Comparison of ENCODE assay signal across 8 cellular contexts in the genomic region with DNA sequence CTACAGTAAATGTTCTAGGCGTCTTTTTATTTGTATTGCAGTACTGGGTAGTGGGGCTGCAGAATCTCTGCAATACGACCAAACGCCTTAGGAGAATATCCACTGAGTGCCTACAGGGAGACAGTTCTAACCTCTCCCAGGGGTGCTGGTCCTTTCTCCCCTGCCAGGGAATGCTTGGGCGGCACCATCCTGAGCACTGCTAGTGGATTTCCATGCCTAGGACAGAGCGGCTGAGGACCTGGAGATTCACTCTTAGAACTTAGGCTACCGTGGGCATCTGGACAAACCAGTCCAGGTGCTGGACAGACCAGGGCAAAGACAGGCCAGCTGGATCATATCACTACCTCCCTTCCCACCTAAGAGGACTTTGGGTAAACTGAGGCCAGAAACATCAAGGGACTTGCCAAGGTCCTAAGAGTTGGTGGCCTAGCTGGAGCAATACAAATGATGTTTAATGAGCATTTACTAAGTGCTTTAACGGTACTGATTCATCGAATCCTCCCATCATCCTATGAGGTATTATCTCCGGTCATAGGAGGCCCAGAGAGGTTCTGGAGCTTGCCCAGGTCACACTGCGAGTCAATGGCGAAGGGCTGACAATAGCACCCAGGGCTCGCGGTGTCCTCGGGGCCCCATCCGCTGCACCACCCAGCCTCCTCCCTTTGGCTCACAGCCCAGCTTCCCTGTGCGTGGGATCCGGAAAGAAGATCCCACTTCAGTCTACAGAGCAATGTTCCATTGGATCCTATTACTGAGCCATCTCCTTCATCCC. TPM values are rescaled to one million over a fixed set of nuclear protein-coding genes. Genes with fewer than 3 reads are reported as not detected.
DNase-seq lines count a peak whose midpoint lies in the region; ATAC-seq and TF ChIP-seq lines count a peak whose summit lies in the region.

No MANE protein-coding gene starts in this region.

- H3K9me3 ChIP-seq in PC-9 (ENCODE audit: insufficient read depth, low read depth) (no peaks in the 10 kb centered on the region), duodenal mucosa (ENCODE audit: control insufficient read depth in 1 of 2, low read length in 2 of 2) (no peaks in the 10 kb centered on the region), vagina (no peaks in the 10 kb centered on the region)

- BruUV-seq in PC-9 (replicated peaks; lab: Mats Ljungman, UMichigan) = no TSS peak

- CTCF ChIA-PET in AG04449 (lab: Yijun Ruan, JAX) (interaction anchor here (0.7 to 2.5 kb wide), 4 partner anchors 11 to 299 kb away, joined by 3 to 12 read pairs (median 4); no protein-coding TSS in a partner anchor), PC-9 (lab: Charles Lee) (no interaction called here)

- peaks cover 10% of the 10 kb centered on the region; the same call in 1 of the 2 replicates for H3F3A ChIP-seq in PC-9 (ENCODE audit: insufficient read depth, low read depth)

- H3K9ac ChIP-seq in duodenal mucosa (ENCODE audit: low read depth in 1 of 2, low read length in 2 of 2) = peak overlapping the region in 1 of 2 donors; percentile 65

- H3K4me3 ChIP-seq in AG04449 (ENCODE audit: low read depth, low read length) (peak overlapping the region; percentile 73), PC-9 (peak overlapping the region; percentile 74), duodenal mucosa (ENCODE audit: low read depth in 1 of 2, low read length in 2 of 2) (peak overlapping the region; percentile 81 to 82), vagina (peak overlapping the region; percentile 58 to 81)

- H3K36me3 ChIP-seq in PC-9 (ENCODE audit: low read depth) (no peaks in the 10 kb centered on the region), duodenal mucosa (ENCODE audit: control insufficient read depth in 1 of 2, insufficient read depth in 2 of 2, low read length in 2 of 2) (peaks cover 6 to 10% of the 10 kb centered on the region in 2 donors), vagina (no peaks in the 10 kb centered on the region)

- no peaks in the 10 kb centered on the region for H3K9me2 ChIP-seq in PC-9 (ENCODE audit: insufficient read depth)

- no peaks in the 10 kb centered on the region for H3K4me1 ChIP-seq in PC-9 (replicated peaks; ENCODE audit: insufficient read depth)
- peaks cover 0 to 7% of the 10 kb centered on the region in 2 donors for H3K4me1 ChIP-seq in duodenal mucosa (ENCODE audit: control insufficient read depth in 1 of 2, insufficient read depth in 2 of 2, low read length in 2 of 2)
- peaks cover 6% of the 10 kb centered on the region for H3K4me1 ChIP-seq in vagina

- no peaks in the 10 kb centered on the region for H3K79me2 ChIP-seq in PC-9 (ENCODE audit: low read depth)

- H3K27ac ChIP-seq in PC-9 = no peak overlapping the region
- H3K27ac ChIP-seq in duodenal mucosa (ENCODE audit: low read depth, low read length) = no peak overlapping the region
- H3K27ac ChIP-seq in vagina = peak overlapping the region; percentile 60

- H2AFZ ChIP-seq in PC-9 = peak overlapping the region; percentile 71; the same call in 1 of the 2 replicates

- H3K27me3 ChIP-seq in PC-9 (ENCODE audit: insufficient read depth, low read depth) (no peaks in the 10 kb centered on the region), duodenal mucosa (ENCODE audit: control insufficient read depth in 1 of 2, insufficient read depth in 2 of 2, low read length in 2 of 2) (no peaks in the 10 kb centered on the region), vagina (no peaks in the 10 kb centered on the region)

- H3K4me2 ChIP-seq in PC-9 = peak overlapping the region; percentile 78

- no peak for TF ChIP-seq CTCF in AG04449 (IDR thresholded peaks at IDR 0.05; ENCODE audit: insufficient read depth, low read length, missing control alignments)
- TF ChIP-seq CTCF in PC-9 (conservative IDR thresholded peaks at IDR 0.05) = no peak
- TF ChIP-seq CTCF in vagina (IDR thresholded peaks at IDR 0.05) = no peak

- H4K20me1 ChIP-seq in PC-9 (ENCODE audit: insufficient read depth) = no peaks in the 10 kb centered on the region

- no peak for DNase-seq in AG04449 (ENCODE audit: low read depth, low spot score)
- no peak for DNase-seq in PC-9
- DNase-seq in mesenteric fat pad (ENCODE audit: low spot score) = peak; percentile 83
- DNase-seq in vagina (ENCODE audit: extremely low spot score in 2 of 2) = no peak
- DNase-seq in C1 segment of cervical spinal cord (lab: John Stamatoyannopoulos, UW) = no peak

- intact Hi-C loops in PC-9 (cut with micrococcal nuclease; ENCODE audit: unreplicated experiment) = loop anchor here (2.0 kb wide), 1 partner anchor 160 kb away; no protein-coding TSS in a partner anchor
- intact Hi-C loops in vagina (cut with DNase I) = no loop called here

- TF ChIP-seq POLR2A in vagina (IDR thresholded peaks at IDR 0.05) = no peak

- POLR2A ChIA-PET in AG04449 (lab: Yijun Ruan, JAX) (no interaction called here), PC-9 (lab: Charles Lee; ENCODE audit: unreplicated experiment) (no interaction called here)

- ATAC-seq in GM19395 (IDR thresholded peaks at IDR 0.05; ENCODE audit: unreplicated experiment) (peak; percentile 26), GM21390 (IDR thresholded peaks at IDR 0.05; ENCODE audit: unreplicated experiment) (no peak)

RNA-seq across cellular contexts. Expression of a gene that starts 0.8 kb away (rescaled TPM):
- total RNA-seq in PC-9 (2021) = 37.5 and 52.7 TPM in 2 replicates
- total RNA-seq in mesenteric fat pad = 12.4 TPM
- 11.0 TPM for total RNA-seq in vagina

RNA-seq across cellular contexts. Expression of a gene that starts 39.6 kb away (rescaled TPM):
- total RNA-seq in PC-9 (2021) (59.2 and 71.8 TPM in 2 replicates), mesenteric fat pad (37.6 TPM), vagina (40.3 TPM)

RNA-seq across cellular contexts. Expression of a gene that starts 53.3 kb away (rescaled TPM):
- 8.8 and 12.8 TPM in 2 replicates for total RNA-seq in PC-9 (2021)
- total RNA-seq in mesenteric fat pad = 22.3 TPM
- 20.4 TPM for total RNA-seq in vagina
